Comparison of ENCODE assay signal across 8 cellular contexts in the genomic region with DNA sequence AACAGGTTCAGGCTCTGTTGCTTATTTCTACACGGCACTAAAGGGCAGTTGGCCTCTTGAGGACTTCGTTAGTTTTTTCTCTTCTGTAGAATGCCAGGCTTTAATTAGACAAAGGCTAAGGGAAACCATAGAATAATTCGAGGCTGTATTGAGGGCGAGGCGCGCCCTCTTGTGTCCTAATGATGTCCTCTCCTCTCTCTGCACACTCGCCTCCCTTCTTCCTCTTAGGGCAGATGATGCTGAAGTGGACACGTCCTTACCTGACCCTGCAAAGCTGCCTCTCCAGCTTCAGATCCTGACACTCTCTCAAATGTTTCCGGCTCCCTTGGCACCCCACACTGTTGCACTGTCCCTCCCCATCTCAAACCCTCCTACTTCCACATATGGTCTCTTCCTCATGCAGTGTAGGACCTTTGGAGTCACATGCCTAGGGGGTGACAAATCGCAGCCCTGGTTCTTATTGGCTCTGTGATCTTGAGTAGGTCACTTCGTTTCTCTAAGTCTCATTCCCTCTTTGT. TPM values are rescaled to one million over a fixed set of nuclear protein-coding genes. Genes with fewer than 3 reads are reported as not detected.
DNase-seq lines count a peak whose midpoint lies in the region; ATAC-seq, FAIRE-seq and TF ChIP-seq lines count a peak whose summit lies in the region.

No MANE protein-coding gene starts in this region.

- no peak overlapping the region for H3K4me3 ChIP-seq in adipocyte (ENCODE audit: low read length)

- no peak overlapping the region for H3K9ac ChIP-seq in adipocyte (ENCODE audit: low read length)

- peak; percentile 82 for FAIRE-seq in GM19239 (lab: Jason Lieb, UNC)

- H3K9me3 ChIP-seq in adipocyte (ENCODE audit: control insufficient read depth, low read length): no peaks in the 10 kb centered on the region

- intact Hi-C loops in left cardiac atrium (cut with DNase I): loop anchor here in 1 of 2 donors (5.0 kb wide), 1 partner anchor 142 kb away; no protein-coding TSS in a partner anchor

- H3K27me3 ChIP-seq in adipocyte (replicated peaks; ENCODE audit: control insufficient read depth, insufficient read depth, low read length): no peaks in the 10 kb centered on the region

- peak; percentile 71 for DNase-seq in AG08396 (ENCODE audit: low spot score)
- DNase-seq in GM19239 (ENCODE audit: insufficient read length, low spot score): peak; percentile 38
- DNase-seq in NCI-H1105 (lab: John Stamatoyannopoulos, UW): peak; percentile 86
- DNase-seq in adipocyte (ENCODE audit: low read depth): peak; percentile 96
- peak; percentile 75 for DNase-seq in left cardiac atrium
- DNase-seq in pulmonary artery endothelial cell (ENCODE audit: low read depth, low spot score): peak; percentile 44

- no peaks in the 10 kb centered on the region for H3K36me3 ChIP-seq in adipocyte (ENCODE audit: control insufficient read depth, insufficient read depth, low read length, severe bottlenecking)

- ATAC-seq in SK-N-SH treated with all-trans-retinoic acid at 6 μM for 48 hours (peak; percentile 83), left cardiac atrium (peak; percentile 60 to 71), HG03469 (IDR thresholded peaks at IDR 0.05; ENCODE audit: unreplicated experiment) (no peak)

- H3K4me1 ChIP-seq in adipocyte (ENCODE audit: control insufficient read depth, insufficient read depth, low read length): peaks cover 46% of the 10 kb centered on the region

TF ChIP-seq in SK-N-SH treated with all-trans-retinoic acid at 6 μM for 48 hours, 23 proteins besides CTCF, POLR2A, EP300 and RAD21:
- no peak for TF ChIP-seq SNAI2 (CRISPR knock-in tag; IDR thresholded peaks at IDR 0.05)
- no peak for TF ChIP-seq RARB (CRISPR knock-in tag; IDR thresholded peaks at IDR 0.05)
- TF ChIP-seq POU6F1 (CRISPR knock-in tag; IDR thresholded peaks at IDR 0.05; ENCODE audit: borderline replicate concordance, low read depth): no peak
- no peak for TF ChIP-seq TCF4 (CRISPR knock-in tag; IDR thresholded peaks at IDR 0.05; ENCODE audit: borderline replicate concordance)
- TF ChIP-seq BACH2 (CRISPR knock-in tag; IDR thresholded peaks at IDR 0.05; ENCODE audit: borderline replicate concordance): no peak
- TF ChIP-seq CSRNP3 (CRISPR knock-in tag; IDR thresholded peaks at IDR 0.05): no peak
- TF ChIP-seq ZFP30 (CRISPR knock-in tag; IDR thresholded peaks at IDR 0.05): no peak
- no peak for TF ChIP-seq GLIS3 (CRISPR knock-in tag; IDR thresholded peaks at IDR 0.05)
- no peak for TF ChIP-seq CREB5 (CRISPR knock-in tag; IDR thresholded peaks at IDR 0.05; ENCODE audit: low read depth)
- no peak for TF ChIP-seq CSDC2 (CRISPR knock-in tag; IDR thresholded peaks at IDR 0.05)
- TF ChIP-seq ISL1 (CRISPR knock-in tag; IDR thresholded peaks at IDR 0.05): no peak
- no peak for TF ChIP-seq OSR1 (CRISPR knock-in tag; IDR thresholded peaks at IDR 0.05)

RNA-seq across cellular contexts. Expression of gene ZSCAN20, which starts 1.9 kb away (rescaled TPM):
- 1 to 10 TPM; 4.4 to 5.2 TPM for total RNA-seq in left cardiac atrium
- 5.9 and 10.5 TPM in 2 replicates for total RNA-seq in pulmonary artery endothelial cell

RNA-seq across cellular contexts. Expression of gene PHC2, which starts 39.7 kb away (rescaled TPM):
- total RNA-seq in left cardiac atrium: 100 to 1,000 TPM in 1 of 2 donors, 10 to 100 TPM in 1; 75.0 to 139 TPM
- total RNA-seq in pulmonary artery endothelial cell: 80.6 and 84.7 TPM in 2 replicates

Comparison
In these comparisons a context has a peak if more than half of its experiments do, and no peak if none do; other contexts are left out.
1. DNase-seq: peak in every context shown above with its lines; median percentile 96 in adipocyte; 86 in NCI-H1105; 75 in left cardiac atrium; 71 in AG08396; 44 in pulmonary artery endothelial cell; 38 in GM19239.